6 cellular contexts compared by ENCODE assay signal in genomic region chr14:95346266-95346665, GRCh38.
"Had no signal": no experiment of that assay in that cellular context is flagged by ENCODE, and none has a peak within 500 bp of the region (broad histone marks: within the 10 kb centered on the region; RNA-seq: fewer than 3 reads in every experiment).

No MANE protein-coding gene starts in this region.

- FAIRE-seq: H1, HepG2 had no signal

- DNase-seq: HCEC 1CT had no signal

- H3K4me3 Mint-ChIP-seq: H9, IgD-negative memory B cell had no signal

- H3K36me3 Mint-ChIP-seq: IgD-negative memory B cell had no signal

- H3K9me3 Mint-ChIP-seq: H9, IgD-negative memory B cell had no signal

- H3K27ac ChIP-seq: HL-60 had no signal

- ATAC-seq: HepG2 had no signal

- H3K4me1 Mint-ChIP-seq: IgD-negative memory B cell had no signal
